8 cellular contexts compared by ENCODE assay signal in genomic region chrX:47513697-47514085, GRCh38. TPM values are rescaled to one million over a fixed set of nuclear protein-coding genes. Genes with fewer than 3 reads are reported as not detected.
DNase-seq lines count a peak whose midpoint lies in the region; ATAC-seq, FAIRE-seq and TF ChIP-seq lines count a peak whose summit lies in the region.

No MANE protein-coding gene starts in this region.

- H3K9me3 ChIP-seq in kidney (ENCODE audit: control insufficient read depth in 1 of 2, low read length in 2 of 2), result no peaks in the 10 kb centered on the region
- H3K9me3 ChIP-seq in upper lobe of left lung, result no peaks in the 10 kb centered on the region

- H3K36me3 Mint-ChIP-seq in activated naive CD4-positive, alpha-beta T cell treated with anti-CD3 and anti-CD28 coated beads, Interleukin-2, amount 50 U/mL, for 24 hours, result no peaks in the 10 kb centered on the region
- no peaks in the 10 kb centered on the region for H3K36me3 Mint-ChIP-seq in activated naive CD8-positive, alpha-beta T cell

- TF ChIP-seq POLR2A in upper lobe of left lung (IDR thresholded peaks at IDR 0.05), result no peak

- peak overlapping the region; percentile 92 for H3K27ac Mint-ChIP-seq in activated naive CD4-positive, alpha-beta T cell treated with anti-CD3 and anti-CD28 coated beads, Interleukin-2, amount 50 U/mL, for 24 hours
- H3K27ac Mint-ChIP-seq in activated naive CD8-positive, alpha-beta T cell, result peak overlapping the region; percentile 6

- no peaks in the 10 kb centered on the region for H3K27me3 ChIP-seq in upper lobe of left lung

- H3K27ac ChIP-seq in kidney (ENCODE audit: low read depth in 2 of 2, low read length in 2 of 2), result no peak overlapping the region
- H3K27ac ChIP-seq in upper lobe of left lung, result no peak overlapping the region

- H3K4me3 Mint-ChIP-seq in activated naive CD4-positive, alpha-beta T cell treated with anti-CD3 and anti-CD28 coated beads, Interleukin-2, amount 50 U/mL, for 24 hours, result peak overlapping the region; percentile 93
- peak overlapping the region; percentile 88 for H3K4me3 Mint-ChIP-seq in activated naive CD8-positive, alpha-beta T cell

- ATAC-seq in upper lobe of left lung (ENCODE audit: low FRiP score in 2 of 2), result no peak

- intact Hi-C loops in kidney (cut with DNase I), result no loop called here

- H3K4me1 ChIP-seq in kidney (ENCODE audit: control insufficient read depth in 1 of 2, insufficient read depth in 1 of 2, low read depth in 1 of 2, low read length in 2 of 2), result no peaks in the 10 kb centered on the region
- no peaks in the 10 kb centered on the region for H3K4me1 ChIP-seq in upper lobe of left lung

- H3K4me3 ChIP-seq in kidney (ENCODE audit: low read length in 2 of 2) (peak overlapping the region; percentile 48), upper lobe of left lung (peak overlapping the region in 3 of 4 donors; percentile 30 to 44 (median 38))

- H3K4me1 Mint-ChIP-seq in activated naive CD4-positive, alpha-beta T cell treated with anti-CD3 and anti-CD28 coated beads, Interleukin-2, amount 50 U/mL, for 24 hours, result peaks cover 15% of the 10 kb centered on the region
- H3K4me1 Mint-ChIP-seq in activated naive CD8-positive, alpha-beta T cell (ENCODE audit: low read depth), result peaks cover 22% of the 10 kb centered on the region

- TF ChIP-seq EP300 in upper lobe of left lung (IDR thresholded peaks at IDR 0.05), result no peak

- no peak for DNase-seq in activated naive CD4-positive, alpha-beta T cell (lab: John Stamatoyannopoulos, UW)
- DNase-seq in kidney, result no peak
- no peak for DNase-seq in upper lobe of left lung
- no peak for DNase-seq in NK-92 treated with Interleukin-12 subunit alpha and Interleukin-12 subunit beta, amount 100 ng/mL, for 24 hours (lab: John Stamatoyannopoulos, UW)
- DNase-seq in KBM-7, result no peak
- DNase-seq in NK-92 (lab: John Stamatoyannopoulos, UW; ENCODE audit: unreplicated experiment), result no peak

- TF ChIP-seq CTCF in kidney (IDR thresholded peaks at IDR 0.05; ENCODE audit: borderline replicate concordance, extremely low read depth, insufficient read depth) (no peak), upper lobe of left lung (IDR thresholded peaks at IDR 0.05) (no peak)

- H3K9ac ChIP-seq in kidney (ENCODE audit: low read length in 2 of 2), result no peak overlapping the region

- no peak for FAIRE-seq in kidney (lab: Jason Lieb, UNC)

- H3K36me3 ChIP-seq in kidney (ENCODE audit: control insufficient read depth in 1 of 2, insufficient read depth in 2 of 2, low read length in 2 of 2) (no peaks in the 10 kb centered on the region), upper lobe of left lung (no peaks in the 10 kb centered on the region)

- no peaks in the 10 kb centered on the region for H3K27me3 Mint-ChIP-seq in activated naive CD4-positive, alpha-beta T cell treated with anti-CD3 and anti-CD28 coated beads, Interleukin-2, amount 50 U/mL, for 24 hours
- no peaks in the 10 kb centered on the region for H3K27me3 Mint-ChIP-seq in activated naive CD8-positive, alpha-beta T cell

- WGBS in upper lobe of left lung, 2 donors, result 17 to 45% methylated on average over 6 of the region's 6 CpGs

- in situ Hi-C loops in KBM-7 (cut with MboI; ENCODE audit: low pct_unique_long_range_greater_than_20kb, low sequenced_read_pairs), result no loop called here

- H3K9me3 Mint-ChIP-seq in activated naive CD4-positive, alpha-beta T cell treated with anti-CD3 and anti-CD28 coated beads, Interleukin-2, amount 50 U/mL, for 24 hours, result no peaks in the 10 kb centered on the region
- no peaks in the 10 kb centered on the region for H3K9me3 Mint-ChIP-seq in activated naive CD8-positive, alpha-beta T cell (ENCODE audit: low read depth)

RNA-seq across cellular contexts. Expression of gene ZNF41, which starts 30.7 kb away (rescaled TPM):
- total RNA-seq in kidney (12.7 TPM), upper lobe of left lung (10 to 100 TPM in 3 of 6 donors, 1 to 10 TPM in 3; 3.4 to 35.6 (median 10.2) TPM)
- polyA plus RNA-seq in kidney (ENCODE audit: insufficient read depth, low read depth, low replicate concordance), result 2.5 TPM

RNA-seq across cellular contexts. Expression of gene ARAF, which starts 47.3 kb away (rescaled TPM):
- total RNA-seq in kidney (79.4 TPM), upper lobe of left lung (100 to 1,000 TPM in 2 of 6 donors, 10 to 100 TPM in 4; 42.0 to 104 (median 85.2) TPM)
- polyA plus RNA-seq in kidney (ENCODE audit: insufficient read depth, low read depth, low replicate concordance), result 105 TPM
